Comparison of ENCODE assay signal across 12 cellular contexts in the genomic region with DNA sequence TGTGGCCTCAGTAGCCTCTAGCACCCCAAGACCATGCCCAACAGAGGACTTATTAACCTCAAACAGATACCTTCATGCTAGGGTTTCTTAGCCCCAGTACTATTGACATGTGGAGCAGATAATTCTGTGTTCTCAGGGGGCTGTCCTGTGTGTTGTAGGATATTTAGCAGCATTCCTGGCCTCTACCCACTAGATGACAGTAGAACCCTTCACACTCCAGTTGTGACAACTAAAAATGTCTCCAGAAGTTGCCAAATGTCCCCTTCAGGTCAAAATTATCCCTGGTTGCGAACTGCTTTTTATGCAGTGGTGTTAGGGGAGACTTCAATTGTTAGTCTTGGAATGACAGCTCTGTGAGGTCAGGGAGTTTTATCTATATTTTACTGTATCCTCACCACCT. TPM values are rescaled to one million over a fixed set of nuclear protein-coding genes. Genes with fewer than 3 reads are reported as not detected.
DNase-seq lines count a peak whose midpoint lies in the region; ATAC-seq, FAIRE-seq and TF ChIP-seq lines count a peak whose summit lies in the region.
"Had no signal": no experiment of that assay in that cellular context is flagged by ENCODE, and none has a peak within 500 bp of the region (broad histone marks: within the 10 kb centered on the region; RNA-seq: fewer than 3 reads in every experiment).

No MANE protein-coding gene starts in this region.

- H3K9me2 ChIP-seq in PC-3 (replicated peaks; ENCODE audit: low read length): no peaks in the 10 kb centered on the region

- H3K9me3 ChIP-seq in breast epithelium (no peaks in the 10 kb centered on the region), PC-3 (ENCODE audit: low read length) (no peaks in the 10 kb centered on the region), upper lobe of right lung (no peaks in the 10 kb centered on the region), kidney (ENCODE audit: control insufficient read depth in 1 of 2, low read length in 2 of 2) (no peaks in the 10 kb centered on the region)
- H3K9me3 ChIP-seq: sigmoid colon had no signal

- no peaks in the 10 kb centered on the region for H3K36me3 Mint-ChIP-seq in MCF 10A (ENCODE audit: insufficient read depth, unreplicated experiment)
- H3K36me3 Mint-ChIP-seq in activated naive CD8-positive, alpha-beta T cell treated with anti-CD3 and anti-CD28 coated beads for 36 hours: no peaks in the 10 kb centered on the region
- H3K36me3 Mint-ChIP-seq: activated naive CD8-positive, alpha-beta T cell treated with anti-CD3 and anti-CD28 coated beads, Interleukin-2, amount 10 ng/mL, durations not matched to agents 7 days and 5 days had no signal

- POLR2A ChIA-PET in MCF 10A (lab: Yijun Ruan, JAX): interaction anchor here (0.5 kb wide), 1 partner anchor 21 kb away, joined by 3 read pairs; no protein-coding TSS in a partner anchor
- POLR2A ChIA-PET in PC-3 (lab: Charles Lee; ENCODE audit: unreplicated experiment): no interaction called here

- no peak overlapping the region for H3K4me2 ChIP-seq in PC-3 (ENCODE audit: low read length)

- H3K27ac ChIP-seq in breast epithelium (no peak overlapping the region), PC-3 (ENCODE audit: low read length) (no peak overlapping the region), upper lobe of right lung (no peak overlapping the region), kidney (ENCODE audit: low read depth in 2 of 2, low read length in 2 of 2) (no peak overlapping the region)
- H3K27ac ChIP-seq: sigmoid colon had no signal

- H3K9ac ChIP-seq in PC-3 (ENCODE audit: low read length) (no peak overlapping the region), kidney (ENCODE audit: low read length in 2 of 2) (no peak overlapping the region)

- ATAC-seq in PC-3 (peak; percentile 45), upper lobe of right lung (no peak)
- ATAC-seq: effector memory CD8-positive, alpha-beta T cell had no signal

- H3K4me3 Mint-ChIP-seq in MCF 10A (ENCODE audit: unreplicated experiment): no peak overlapping the region
- no peak overlapping the region for H3K4me3 Mint-ChIP-seq in activated naive CD8-positive, alpha-beta T cell treated with anti-CD3 and anti-CD28 coated beads for 36 hours
- H3K4me3 Mint-ChIP-seq: activated naive CD8-positive, alpha-beta T cell treated with anti-CD3 and anti-CD28 coated beads, Interleukin-2, amount 10 ng/mL, durations not matched to agents 7 days and 5 days; effector memory CD8-positive, alpha-beta T cell had no signal

- DNase-seq in MCF 10A (ENCODE audit: unreplicated experiment) (peak; percentile 6), breast epithelium (ENCODE audit: low spot score in 2 of 2) (no peak), PC-3 (peak; percentile 30), fibroblast of peridontal ligament (ENCODE audit: extremely low read depth) (peak; percentile 5), upper lobe of right lung (no peak), kidney (no peak), GM12891 (ENCODE audit: insufficient read length, low spot score) (no peak)
- no peak for DNase-seq in activated naive CD8-positive, alpha-beta T cell treated with anti-CD3 and anti-CD28 coated beads for 36 hours
- DNase-seq: activated naive CD8-positive, alpha-beta T cell treated with anti-CD3 and anti-CD28 coated beads, Interleukin-2, amount 10 ng/mL, durations not matched to agents 7 days and 5 days; effector memory CD8-positive, alpha-beta T cell; NCI-H2029; sigmoid colon had no signal

- no TSS peak for BruUV-seq in MCF 10A (replicated peaks; lab: Mats Ljungman, UMichigan)
- no TSS peak for BruUV-seq in PC-3 (replicated peaks; lab: Mats Ljungman, UMichigan)

- no peaks in the 10 kb centered on the region for H3F3A ChIP-seq in PC-3 (ENCODE audit: low read length, unreplicated experiment)

- H3K4me3 ChIP-seq in breast epithelium (no peak overlapping the region), PC-3 (ENCODE audit: low read length) (no peak overlapping the region), upper lobe of right lung (no peak overlapping the region), kidney (ENCODE audit: low read length in 2 of 2) (no peak overlapping the region)
- H3K4me3 ChIP-seq: sigmoid colon had no signal

- H3K27me3 Mint-ChIP-seq in MCF 10A (ENCODE audit: insufficient read depth, unreplicated experiment): peaks cover 7% of the 10 kb centered on the region
- H3K27me3 Mint-ChIP-seq in activated naive CD8-positive, alpha-beta T cell treated with anti-CD3 and anti-CD28 coated beads for 36 hours: peaks cover 31% of the 10 kb centered on the region

- H2AFZ ChIP-seq in PC-3 (ENCODE audit: low read length): no peak overlapping the region

- no peaks in the 10 kb centered on the region for H3K36me3 ChIP-seq in breast epithelium
- no peaks in the 10 kb centered on the region for H3K36me3 ChIP-seq in PC-3 (ENCODE audit: low read depth, low read length)
- H3K36me3 ChIP-seq in upper lobe of right lung: no peaks in the 10 kb centered on the region
- H3K36me3 ChIP-seq in kidney (ENCODE audit: control insufficient read depth in 1 of 2, insufficient read depth in 2 of 2, low read length in 2 of 2): no peaks in the 10 kb centered on the region
- H3K36me3 ChIP-seq: sigmoid colon had no signal

- no peaks in the 10 kb centered on the region for H3K9me3 Mint-ChIP-seq in MCF 10A (ENCODE audit: unreplicated experiment)
- no peaks in the 10 kb centered on the region for H3K9me3 Mint-ChIP-seq in activated naive CD8-positive, alpha-beta T cell treated with anti-CD3 and anti-CD28 coated beads for 36 hours
- H3K9me3 Mint-ChIP-seq: activated naive CD8-positive, alpha-beta T cell treated with anti-CD3 and anti-CD28 coated beads, Interleukin-2, amount 10 ng/mL, durations not matched to agents 7 days and 5 days; effector memory CD8-positive, alpha-beta T cell had no signal

- FAIRE-seq in kidney (lab: Jason Lieb, UNC) (no peak), GM12891 (lab: Jason Lieb, UNC) (no peak)

- no peak overlapping the region for H3K27ac Mint-ChIP-seq in MCF 10A (ENCODE audit: low read depth, unreplicated experiment)
- H3K27ac Mint-ChIP-seq in activated naive CD8-positive, alpha-beta T cell treated with anti-CD3 and anti-CD28 coated beads for 36 hours: no peak overlapping the region
- H3K27ac Mint-ChIP-seq: activated naive CD8-positive, alpha-beta T cell treated with anti-CD3 and anti-CD28 coated beads, Interleukin-2, amount 10 ng/mL, durations not matched to agents 7 days and 5 days; effector memory CD8-positive, alpha-beta T cell had no signal

- H3K27me3 ChIP-seq in breast epithelium (peaks cover 0 to 3% of the 10 kb centered on the region in 2 donors), PC-3 (ENCODE audit: low read length) (no peaks in the 10 kb centered on the region), upper lobe of right lung (peaks cover 7% of the 10 kb centered on the region)

- intact Hi-C loops in MCF 10A (cut with micrococcal nuclease): loop anchor here (2.0 to 5.0 kb wide), 3 partner anchors 181 to 440 kb away; no protein-coding TSS in a partner anchor
- intact Hi-C loops in breast epithelium (cut with DNase I; ENCODE audit: low total_unique reads): no loop called here
- intact Hi-C loops in PC-3 (cut with micrococcal nuclease): loop anchor here (5.0 to 10.0 kb wide), 2 partner anchors 128 to 421 kb away; no protein-coding TSS in a partner anchor
- intact Hi-C loops in upper lobe of right lung (cut with DNase I): no loop called here
- intact Hi-C loops in kidney (cut with DNase I): no loop called here

- peak; percentile 37 for TF ChIP-seq CTCF in MCF 10A (IDR thresholded peaks at IDR 0.05; ENCODE audit: unreplicated experiment)
- TF ChIP-seq CTCF in breast epithelium (IDR thresholded peaks at IDR 0.05): peak in 1 of 3 donors; percentile 12
- peak; percentile 55 for TF ChIP-seq CTCF in PC-3 (conservative IDR thresholded peaks at IDR 0.05; ENCODE audit: low read depth, low read length)
- peak; percentile 17 for TF ChIP-seq CTCF in upper lobe of right lung (IDR thresholded peaks at IDR 0.05)
- TF ChIP-seq CTCF in kidney (IDR thresholded peaks at IDR 0.05; ENCODE audit: borderline replicate concordance, extremely low read depth, insufficient read depth): no peak

- no peaks in the 10 kb centered on the region for H3K4me1 Mint-ChIP-seq in MCF 10A (ENCODE audit: insufficient read depth, unreplicated experiment)
- no peaks in the 10 kb centered on the region for H3K4me1 Mint-ChIP-seq in activated naive CD8-positive, alpha-beta T cell treated with anti-CD3 and anti-CD28 coated beads for 36 hours
- H3K4me1 Mint-ChIP-seq: activated naive CD8-positive, alpha-beta T cell treated with anti-CD3 and anti-CD28 coated beads, Interleukin-2, amount 10 ng/mL, durations not matched to agents 7 days and 5 days had no signal

- H3K4me1 ChIP-seq in breast epithelium (no peaks in the 10 kb centered on the region), PC-3 (ENCODE audit: insufficient read depth, low read length) (no peaks in the 10 kb centered on the region; the same call in 1 of the 2 replicates), upper lobe of right lung (peaks cover 7% of the 10 kb centered on the region), kidney (ENCODE audit: control insufficient read depth in 1 of 2, insufficient read depth in 1 of 2, low read depth in 1 of 2, low read length in 2 of 2) (peaks cover 0 to 7% of the 10 kb centered on the region in 2 donors)
- H3K4me1 ChIP-seq: sigmoid colon had no signal

- CTCF ChIA-PET in MCF 10A (lab: Yijun Ruan, JAX) (interaction anchor here (1.0 to 1.6 kb wide), 2 partner anchors 335 to 421 kb away, joined by 3 to 9 read pairs; no protein-coding TSS in a partner anchor), PC-3 (lab: Charles Lee) (no interaction called here)

- no peak for TF ChIP-seq POLR2A in breast epithelium (IDR thresholded peaks at IDR 0.05)
- no peak for TF ChIP-seq POLR2A in GM12891 (IDR thresholded peaks at IDR 0.05; ENCODE audit: low read depth, low read length)

- H3K79me2 ChIP-seq in PC-3 (ENCODE audit: low read length): no peaks in the 10 kb centered on the region

- H4K20me1 ChIP-seq in PC-3 (ENCODE audit: low read length): no peaks in the 10 kb centered on the region

TF ChIP-seq in GM12891, 5 proteins besides CTCF, POLR2A, EP300 and RAD21:
- TF ChIP-seq PAX5 (IDR thresholded peaks at IDR 0.05; ENCODE audit: insufficient read depth, low read length, severe bottlenecking) (no peak), POLR2AphosphoS5 (IDR thresholded peaks at IDR 0.05; ENCODE audit: low read depth, low read length) (no peak), POU2F2 (IDR thresholded peaks at IDR 0.05; ENCODE audit: low read depth, low read length) (no peak), TAF1 (IDR thresholded peaks at IDR 0.05; ENCODE audit: low read depth, low read length) (no peak), SPI1 (IDR thresholded peaks at IDR 0.05; ENCODE audit: low read depth, low read length) (no peak)
TF ChIP-seq in GM12891: peak in this region for 0.

RNA-seq across cellular contexts. Expression of a gene that starts 8.1 kb away (rescaled TPM):
- total RNA-seq in MCF 10A (2022): 3.3 and 4.2 TPM in 2 replicates
- total RNA-seq in breast epithelium: 10 to 100 TPM; 12.2 to 16.4 (median 16.2) TPM
- total RNA-seq in PC-3 (2014; rRNA removed): 2.0 and 2.5 TPM in 2 replicates
- 33.5 TPM for total RNA-seq in upper lobe of right lung
- total RNA-seq in kidney: 60.8 TPM
- 17.4 TPM for polyA plus RNA-seq in kidney (ENCODE audit: insufficient read depth, low read depth, low replicate concordance)
- total RNA-seq in activated naive CD8-positive, alpha-beta T cell treated with anti-CD3 and anti-CD28 coated beads for 36 hours: 1 to 10 TPM in 1 of 2 experiments, under 1 TPM in 1; 0.74 to 1.5 TPM
- 0.80 TPM for polyA plus RNA-seq in GM12891 (2012; ENCODE audit: low read depth, missing spikeins)

Comparison
In these comparisons a context has a peak if more than half of its experiments do, and no peak if none do; other contexts are left out.
1. DNase-seq: peak in MCF 10A (single experiment), PC-3 (single experiment) and fibroblast of peridontal ligament (single experiment); none in breast epithelium (0 of 2), upper lobe of right lung (single experiment), kidney (single experiment), activated naive CD8-positive, alpha-beta T cell treated with anti-CD3 and anti-CD28 coated beads for 36 hours (single experiment) and GM12891 (single experiment).
2. intact Hi-C loops: an anchor here in MCF 10A (2.0 to 5.0 kb wide) and PC-3 (5.0 to 10.0 kb wide); none called in breast epithelium, upper lobe of right lung and kidney.